Comparison of ENCODE assay signal across 8 cellular contexts in genomic region chr11:33808228-33808828, GRCh38.
A peak's percentile ranks its signal among the peaks of the same experiment; 100 is the strongest.
DNase-seq lines count a peak whose midpoint lies in the region; ATAC-seq and TF ChIP-seq lines count a peak whose summit lies in the region.

No MANE protein-coding gene starts in this region.

- H3K4me3 ChIP-seq in HFF-Myc (replicated peaks; ENCODE audit: low read depth, low read length) (no peak overlapping the region), astrocyte of the cerebellum (ENCODE audit: low read depth, low read length) (no peak overlapping the region), skeletal muscle cell (ENCODE audit: low read depth, low read length) (no peak overlapping the region)

- in situ Hi-C loops in astrocyte of the cerebellum (cut with HindIII; ENCODE audit: low sequenced_read_pairs): no loop called here

- no peak for ATAC-seq in HG03521 (IDR thresholded peaks at IDR 0.05; ENCODE audit: unreplicated experiment)

- TF ChIP-seq CTCF in HFF-Myc (IDR thresholded peaks at IDR 0.05; ENCODE audit: low read depth, low read length, missing control alignments) (peak; percentile 90), astrocyte of the cerebellum (IDR thresholded peaks at IDR 0.05; ENCODE audit: low read depth, low read length, missing control alignments) (peak; percentile 92)

- peak; percentile 30 for DNase-seq in DMS53 treated with DMSO at 0.1 percent for 48 hours (lab: John Stamatoyannopoulos, UW; ENCODE audit: unreplicated experiment)
- DNase-seq in HFF-Myc (ENCODE audit: extremely low read depth, low read depth): peak; percentile 59
- peak; percentile 67 to 83 for DNase-seq in NCI-H1930 (lab: John Stamatoyannopoulos, UW)
- peak; percentile 85 for DNase-seq in T-helper 9 cell
- peak; percentile 73 for DNase-seq in astrocyte of the cerebellum (ENCODE audit: low read depth)
- peak; percentile 15 to 75 for DNase-seq in hippocampal formation (lab: John Stamatoyannopoulos, UW)
- peak; percentile 33 for DNase-seq in skeletal muscle cell (ENCODE audit: low read depth)

Comparison
In these comparisons a context has a peak if more than half of its experiments do, and no peak if none do; other contexts are left out.
1. DNase-seq: peak in every context shown above with its lines; median percentile 85 in T-helper 9 cell; 75 in NCI-H1930; 73 in astrocyte of the cerebellum; 59 in HFF-Myc; 45 in hippocampal formation; 33 in skeletal muscle cell; 30 in DMS53 treated with DMSO at 0.1 percent for 48 hours.